In the genomic region with DNA sequence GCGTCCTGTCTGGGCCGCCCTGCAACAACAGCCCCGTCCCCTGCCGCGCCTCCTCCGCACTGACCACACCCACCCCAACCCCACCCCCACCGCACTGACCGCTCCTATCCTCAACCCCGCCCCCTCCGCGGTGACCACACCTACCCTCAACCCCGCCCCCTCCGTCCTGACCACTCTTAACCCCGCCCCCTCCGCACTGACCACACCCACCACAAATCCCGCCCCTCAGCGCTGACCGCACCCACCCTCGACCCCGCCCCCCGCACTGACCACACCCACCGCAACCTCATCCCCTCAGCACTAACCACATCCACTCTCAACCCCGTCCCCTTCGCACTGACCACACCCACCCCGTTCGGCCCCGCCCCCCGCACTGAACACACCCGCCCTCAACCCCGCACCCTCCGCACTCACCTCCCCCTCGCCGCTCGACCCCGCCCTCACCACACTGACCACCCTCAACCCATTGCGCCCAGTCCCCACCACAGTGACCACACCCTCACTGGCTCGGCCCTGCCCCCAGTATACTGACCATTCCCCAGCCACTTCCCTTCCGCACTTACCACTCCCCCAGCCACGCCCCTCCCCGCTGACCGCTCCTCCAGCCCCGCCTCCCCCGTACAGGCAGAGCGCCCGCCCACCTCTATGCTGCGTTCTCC, we compare ENCODE assay signal across 8 cellular contexts. TPM values are rescaled to one million over a fixed set of nuclear protein-coding genes. Genes with fewer than 3 reads are reported as not detected.
A peak's percentile ranks its signal among the peaks of the same experiment; 100 is the strongest.
DNase-seq lines count a peak whose midpoint lies in the region; ATAC-seq and TF ChIP-seq lines count a peak whose summit lies in the region.

No MANE protein-coding gene starts in this region.

- peak overlapping the region; percentile 89 for H3K23ac ChIP-seq in neuronal stem cell (ENCODE audit: low read depth, low read length, poor library complexity)

- H3K4ac ChIP-seq in neuronal stem cell (ENCODE audit: low read length), result no peak overlapping the region

- H3K27me3 ChIP-seq in SJCRH30, result no peaks in the 10 kb centered on the region
- peaks cover 0 to 24% (median 7%) of the 10 kb centered on the region in 3 experiments for H3K27me3 ChIP-seq in neuronal stem cell (ENCODE audit: control insufficient read depth in 3 of 3, insufficient read depth in 3 of 3, low read depth in 1 of 3, low read length in 3 of 3)
- peaks cover 0 to 14% (median 5%) of the 10 kb centered on the region in 3 donors for H3K27me3 ChIP-seq in stomach

- intact Hi-C loops in stomach (cut with DNase I; ENCODE audit: low total_unique reads), result no loop called here

- no peaks in the 10 kb centered on the region for H3K9me3 ChIP-seq in SJCRH30 (replicated peaks)
- no peaks in the 10 kb centered on the region for H3K9me3 ChIP-seq in neuronal stem cell (replicated peaks in 1 of 2; ENCODE audit: control insufficient read depth in 2 of 2, insufficient read depth in 1 of 2, low read depth in 1 of 2, low read length in 2 of 2)
- H3K9me3 ChIP-seq in stomach, result no peaks in the 10 kb centered on the region

- H3K14ac ChIP-seq in neuronal stem cell (ENCODE audit: low read length), result no peak overlapping the region

- H2BK5ac ChIP-seq in neuronal stem cell (ENCODE audit: low read length), result no peak overlapping the region

- H2BK120ac ChIP-seq in neuronal stem cell (ENCODE audit: low read depth, low read length), result no peak overlapping the region

- H2AFZ ChIP-seq in neuronal stem cell (ENCODE audit: low read length), result peak overlapping the region; percentile 96

- no peak overlapping the region; the same call in 1 of the 2 replicates for H3K27ac ChIP-seq in SJCRH30
- H3K27ac ChIP-seq in neuronal stem cell (replicated peaks; ENCODE audit: low read length), result no peak overlapping the region
- H3K27ac ChIP-seq in stomach, result peak overlapping the region; percentile 70 to 91 (median 80)

- TF ChIP-seq CTCF in stomach (IDR thresholded peaks at IDR 0.05), result no peak

- H3K9ac ChIP-seq in neuronal stem cell (ENCODE audit: low read depth, low read length, poor library complexity), result peak overlapping the region; percentile 92

- H2AK5ac ChIP-seq in neuronal stem cell (ENCODE audit: low read depth, low read length), result no peak overlapping the region

- peak overlapping the region; percentile 64 for H3K4me3 ChIP-seq in SJCRH30
- H3K4me3 ChIP-seq in neuronal stem cell (ENCODE audit: low read length in 2 of 2), result peak overlapping the region; percentile 36 to 86
- H3K4me3 ChIP-seq in stomach, result peak overlapping the region; percentile 61 to 65 (median 63)

- peaks cover 4% of the 10 kb centered on the region for H3K79me1 ChIP-seq in neuronal stem cell (ENCODE audit: low read depth, low read length)

- no peak overlapping the region for H4K91ac ChIP-seq in neuronal stem cell (ENCODE audit: low read depth, low read length, poor library complexity)

- peak overlapping the region; percentile 98 for H3K4me2 ChIP-seq in neuronal stem cell (ENCODE audit: insufficient read depth, low read length, poor library complexity, severe bottlenecking)

- no peak for TF ChIP-seq POLR2A in stomach (IDR thresholded peaks at IDR 0.05)

- H2BK12ac ChIP-seq in neuronal stem cell (ENCODE audit: low read length), result no peak overlapping the region

- no peaks in the 10 kb centered on the region for H3K4me1 ChIP-seq in SJCRH30
- peaks cover 9% of the 10 kb centered on the region in 2 donors for H3K4me1 ChIP-seq in neuronal stem cell (ENCODE audit: control insufficient read depth in 2 of 2, insufficient read depth in 1 of 2, low read depth in 1 of 2, low read length in 2 of 2)
- H3K4me1 ChIP-seq in stomach, result peaks cover 3 to 34% (median 23%) of the 10 kb centered on the region in 4 donors

- ATAC-seq in GM18867 (IDR thresholded peaks at IDR 0.05; ENCODE audit: unreplicated experiment), result peak; percentile 60
- peak; percentile 49 for ATAC-seq in HG03175 (IDR thresholded peaks at IDR 0.05; ENCODE audit: unreplicated experiment)
- ATAC-seq in HG03457 (IDR thresholded peaks at IDR 0.05; ENCODE audit: unreplicated experiment), result no peak

- peak overlapping the region; percentile 94 for H3K18ac ChIP-seq in neuronal stem cell (ENCODE audit: low read length)

- H3K36me3 ChIP-seq in SJCRH30, result no peaks in the 10 kb centered on the region
- H3K36me3 ChIP-seq in neuronal stem cell (replicated peaks in 1 of 2; ENCODE audit: control insufficient read depth in 2 of 2, insufficient read depth in 2 of 2, low read length in 2 of 2), result no peaks in the 10 kb centered on the region
- H3K36me3 ChIP-seq in stomach, result no peaks in the 10 kb centered on the region

- no peak overlapping the region for H2BK15ac ChIP-seq in neuronal stem cell (ENCODE audit: low read length)

- no CpG with 5 or more reads among the region's 46 CpGs for WGBS in neuronal stem cell (ENCODE audit: extremely low coverage in 2 of 2, insufficient read length in 2 of 2, insufficient replicate concordance in 1 of 2), 2 donors
- 1 to 4% (median 2%) methylated on average over 17 to 46 of the region's 46 CpGs for WGBS in stomach, 5 donors

- DNase-seq in SJCRH30 (peak; percentile 94 to 95), germinal center (ENCODE audit: low spot score) (peak; percentile 97), neuronal stem cell (ENCODE audit: low spot score) (peak; percentile 92), stomach (peak; percentile 96)
- DNase-seq in activated naive CD4-positive, alpha-beta T cell treated with Interleukin-2 at 50 U/mL for 16 hours, result peak; percentile 65

- no peak for TF ChIP-seq EP300 in stomach (IDR thresholded peaks at IDR 0.05)

- H4K8ac ChIP-seq in neuronal stem cell (ENCODE audit: low read depth, low read length), result no peak overlapping the region

RNA-seq across cellular contexts. Expression of gene F2RL3, which starts 8.2 kb away (rescaled TPM):
- 0.20 and 0.47 TPM in 2 replicates for total RNA-seq in SJCRH30 (2014; rRNA removed; shearing (Covaris generic))
- polyA plus RNA-seq in neuronal stem cell (2013, experiment 1 of 2), result not detected
- polyA plus RNA-seq in neuronal stem cell (2013, experiment 2 of 2), result not detected
- 1 to 10 TPM in 3 of 5 donors, under 1 TPM in 1, not detected in 1; 0.58 to 6.8 (median 2.8) TPM for total RNA-seq in stomach
- 1 to 10 TPM; 1.4 to 3.0 (median 1.8) TPM for polyA plus RNA-seq in stomach

Comparison
In these comparisons a context has a peak if more than half of its experiments do, and no peak if none do; other contexts are left out.
1. H3K27ac ChIP-seq: peak in stomach (5 of 5); none in SJCRH30 (single experiment) and neuronal stem cell (single experiment).
2. Peak in every context shown above with its lines, with median percentiles within 50 percentile points of each other: DNase-seq and H3K4me3 ChIP-seq.